In genomic region chr9:86751956-86752355, GRCh38 we compare ENCODE assay signal across 35 cellular contexts.
DNase-seq lines count a peak whose midpoint lies in the region; ATAC-seq, FAIRE-seq and TF ChIP-seq lines count a peak whose summit lies in the region.
"Had no signal": no experiment of that assay in that cellular context is flagged by ENCODE, and none has a peak within 500 bp of the region (broad histone marks: within the 10 kb centered on the region; RNA-seq: fewer than 3 reads in every experiment).

No MANE protein-coding gene starts in this region.

- H3K27me3 ChIP-seq in right atrium auricular region, result no peaks in the 10 kb centered on the region
- H3K27me3 ChIP-seq in esophagus muscularis mucosa, result no peaks in the 10 kb centered on the region
- no peaks in the 10 kb centered on the region for H3K27me3 ChIP-seq in small intestine (ENCODE audit: control insufficient read depth in 2 of 2, insufficient read depth in 2 of 2, low read length in 2 of 2)
- H3K27me3 ChIP-seq in vagina, result no peaks in the 10 kb centered on the region
- peaks cover 0 to 7% (median 0%) of the 10 kb centered on the region in 45 donors for H3K27me3 ChIP-seq in dorsolateral prefrontal cortex
- H3K27me3 ChIP-seq: BE2C; BLaER1; BLaER1 treated with 17β-estradiol and CSF1 and Interleukin-3, amounts not matched to agents 10 nM and 100 nM had no signal

- WGBS in esophagus muscularis mucosa, result 99% methylated on average over 5 of the region's 5 CpGs
- WGBS in small intestine, 3 donors, result 53 to 84% (median 67%) methylated on average over 5 of the region's 5 CpGs

- H3K27ac ChIP-seq in right atrium auricular region (no peak overlapping the region), esophagus muscularis mucosa (replicated peaks in 1 of 4) (no peak overlapping the region), small intestine (ENCODE audit: low read depth in 1 of 2, low read length in 1 of 2) (no peak overlapping the region), vagina (no peak overlapping the region), dorsolateral prefrontal cortex (no peak overlapping the region)
- H3K27ac ChIP-seq: 22Rv1; A549; BLaER1; BLaER1 treated with 17β-estradiol and CSF1 and Interleukin-3, amounts not matched to agents 10 nM and 100 nM; C4-2B had no signal

- H3K36me3 ChIP-seq in right atrium auricular region, result no peaks in the 10 kb centered on the region
- H3K36me3 ChIP-seq in esophagus muscularis mucosa, result no peaks in the 10 kb centered on the region
- H3K36me3 ChIP-seq in small intestine (ENCODE audit: control insufficient read depth in 2 of 2, insufficient read depth in 2 of 2, low read length in 2 of 2), result no peaks in the 10 kb centered on the region
- no peaks in the 10 kb centered on the region for H3K36me3 ChIP-seq in vagina
- H3K36me3 ChIP-seq: BE2C; BLaER1; BLaER1 treated with 17β-estradiol and CSF1 and Interleukin-3, amounts not matched to agents 10 nM and 100 nM had no signal

- ATAC-seq in Right ventricle myocardium inferior, result no peak
- no peak for ATAC-seq in GM21576 (IDR thresholded peaks at IDR 0.05; ENCODE audit: unreplicated experiment)
- ATAC-seq: A549; CD8-positive, alpha-beta T cell had no signal

- TF ChIP-seq EP300 in esophagus muscularis mucosa (IDR thresholded peaks at IDR 0.05), result no peak

- H3K9me3 ChIP-seq in right atrium auricular region (no peaks in the 10 kb centered on the region), esophagus muscularis mucosa (no peaks in the 10 kb centered on the region), small intestine (ENCODE audit: control insufficient read depth, low read depth) (no peaks in the 10 kb centered on the region), vagina (no peaks in the 10 kb centered on the region)
- H3K9me3 ChIP-seq: A549, BE2C, BLaER1, Caco-2 had no signal

- FAIRE-seq in small intestine (lab: Jason Lieb, UNC), result no peak
- FAIRE-seq: A204.1, A549, D721Med had no signal

- H3K4me3 ChIP-seq in right atrium auricular region (no peak overlapping the region), esophagus muscularis mucosa (no peak overlapping the region), small intestine (ENCODE audit: low read depth in 1 of 2, low read length in 2 of 2) (no peak overlapping the region), vagina (no peak overlapping the region), dorsolateral prefrontal cortex (no peak overlapping the region)
- H3K4me3 ChIP-seq: A549; BLaER1; BLaER1 treated with 17β-estradiol and CSF1 and Interleukin-3, amounts not matched to agents 10 nM and 100 nM had no signal

- H3K4me1 ChIP-seq in right atrium auricular region (peaks cover 0 to 9% of the 10 kb centered on the region in 2 donors), esophagus muscularis mucosa (peaks cover 0 to 21% (median 11%) of the 10 kb centered on the region in 4 donors), small intestine (ENCODE audit: control insufficient read depth in 2 of 2, insufficient read depth in 1 of 2, low read depth in 1 of 2, low read length in 1 of 2) (no peaks in the 10 kb centered on the region), vagina (peaks cover 13% of the 10 kb centered on the region)
- H3K4me1 ChIP-seq: A549; BE2C; BLaER1; BLaER1 treated with 17β-estradiol and CSF1 and Interleukin-3, amounts not matched to agents 10 nM and 100 nM; Caco-2 had no signal

- intact Hi-C loops in Right ventricle myocardium inferior (cut with DNase I) (no loop called here), esophagus muscularis mucosa (cut with DNase I) (loop anchor here (5.0 kb wide), 1 partner anchor 50 kb away; no protein-coding TSS in a partner anchor), vagina (cut with DNase I) (no loop called here), dorsolateral prefrontal cortex (cut with DNase I) (loop anchor here in 1 of 2 donors (5.0 kb wide), 1 partner anchor 195 kb away; the partner anchor contains the start of gene GAS1)

- DNase-seq in right atrium auricular region (ENCODE audit: low spot score) (peak; percentile 26), Right ventricle myocardium inferior (ENCODE audit: missing footprints) (no peak), esophagus muscularis mucosa (ENCODE audit: extremely low spot score) (peak; percentile 4), small intestine (peak; percentile 76), vagina (ENCODE audit: extremely low spot score in 2 of 2) (peak; percentile 46 to 64), dorsolateral prefrontal cortex (no peak)
- no peak for DNase-seq in activated CD4-positive, alpha-beta T cell treated with anti-CD3 and anti-CD28 coated beads for 1 hour
- DNase-seq: 8988T; ACHN; AML-193; BE2C; C1 segment of cervical spinal cord; Caco-2; Calu3; CD4-positive, alpha-beta memory T cell; CD4-positive, alpha-beta T cell; CD4-positive, CD25-positive, alpha-beta regulatory T cell; CD8-positive, alpha-beta memory T cell; CD8-positive, alpha-beta T cell; COR-L47; DMS 273 treated with DMSO at 0.1 percent for 48 hours; DMS153; DMS53; DMS79; DMS79 treated with DMSO at 0.1 percent for 48 hours; DND-41; EL had no signal

- no peak for TF ChIP-seq POLR2A in esophagus muscularis mucosa (IDR thresholded peaks at IDR 0.05; ENCODE audit: low read depth)
- TF ChIP-seq POLR2A in vagina (IDR thresholded peaks at IDR 0.05), result no peak

- TF ChIP-seq CTCF in right atrium auricular region (IDR thresholded peaks at IDR 0.05) (no peak), esophagus muscularis mucosa (IDR thresholded peaks at IDR 0.05) (no peak), vagina (IDR thresholded peaks at IDR 0.05) (no peak), dorsolateral prefrontal cortex (IDR thresholded peaks at IDR 0.05 in 54 of 56, conservative IDR thresholded peaks at IDR 0.05 in 2 of 56; ENCODE audit: low read depth in 1 of 56, partially characterized antibody in 56 of 56) (no peak)

Comparison
In these comparisons a context has a peak if more than half of its experiments do, and no peak if none do; other contexts are left out.
1. DNase-seq: peak in right atrium auricular region (single experiment), esophagus muscularis mucosa (single experiment), small intestine (single experiment) and vagina (2 of 2); none in Right ventricle myocardium inferior (single experiment), dorsolateral prefrontal cortex (0 of 10) and activated CD4-positive, alpha-beta T cell treated with anti-CD3 and anti-CD28 coated beads for 1 hour (single experiment).